1 cellular context compared by ENCODE assay signal in the genomic region with DNA sequence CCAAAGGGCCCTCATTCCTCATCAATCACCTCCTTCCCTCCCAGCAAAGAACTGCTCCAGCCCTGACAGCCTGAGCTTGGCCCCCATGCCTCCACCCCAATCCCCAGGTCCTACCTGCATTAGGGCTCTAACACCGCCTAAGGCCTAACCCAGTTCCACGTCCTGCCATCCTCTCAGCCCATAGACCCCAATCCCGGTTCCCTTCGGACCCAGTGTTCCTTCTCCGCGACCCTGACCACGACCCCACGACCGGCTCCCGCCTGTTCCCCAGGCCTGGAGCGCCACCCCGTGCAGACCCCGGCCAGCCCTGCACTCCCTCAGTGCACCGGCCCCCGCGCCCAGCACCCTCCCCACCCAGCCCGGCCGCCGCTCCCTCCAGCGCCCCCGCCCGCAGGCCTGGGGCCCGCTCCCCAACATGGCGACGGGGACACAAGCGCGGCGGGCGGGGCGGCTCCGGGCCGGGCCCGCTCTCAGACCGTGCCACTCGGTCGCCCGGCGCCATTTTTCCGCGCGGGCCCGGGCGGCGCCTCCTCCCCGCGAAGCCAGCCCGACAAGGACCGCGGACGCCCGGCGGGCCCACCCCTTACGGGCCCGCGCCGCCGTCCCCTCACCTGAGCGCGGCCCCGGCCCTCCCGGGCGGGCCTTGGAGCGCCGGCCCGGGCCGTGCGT.
TF ChIP-seq lines count a peak whose summit lies in the region.

No MANE protein-coding gene starts in this region.

TF ChIP-seq in GM12878, 131 proteins besides CTCF, POLR2A, EP300 and RAD21 (continued from another document):
- TF ChIP-seq E4F1 (IDR thresholded peaks at IDR 0.05; ENCODE audit: borderline replicate concordance, partially characterized antibody) (no peak), SPI1 (IDR thresholded peaks at IDR 0.05; ENCODE audit: borderline replicate concordance, insufficient read depth, low read depth, low read length) (no peak), CEBPB (IDR thresholded peaks at IDR 0.05; ENCODE audit: borderline replicate concordance in 1 of 2, low read depth in 2 of 2, low read length in 2 of 2) (no peak), TCF12 (IDR thresholded peaks at IDR 0.05; ENCODE audit: low read depth, low read length) (no peak), REST (IDR thresholded peaks at IDR 0.05; ENCODE audit: low read depth, low read length) (no peak), MEF2A (IDR thresholded peaks at IDR 0.05; ENCODE audit: insufficient read depth, low read depth, low read length) (no peak), BRCA1 (IDR thresholded peaks at IDR 0.05; ENCODE audit: low read depth, low read length) (no peak), YBX1 (IDR thresholded peaks at IDR 0.05) (no peak), HSF1 (IDR thresholded peaks at IDR 0.05; ENCODE audit: low read depth, low read length) (no peak), RCOR1 (conservative IDR thresholded peaks at IDR 0.05; ENCODE audit: low read depth, low read length) (no peak), SMAD5 (IDR thresholded peaks at IDR 0.05; ENCODE audit: low read depth) (no peak), USF2 (IDR thresholded peaks at IDR 0.05; ENCODE audit: borderline replicate concordance, low read depth, low read length) (no peak), CHD1 (IDR thresholded peaks at IDR 0.05; ENCODE audit: low read depth, low read length) (no peak), JUNB (IDR thresholded peaks at IDR 0.05) (no peak), ATF7 (IDR thresholded peaks at IDR 0.05; ENCODE audit: low read depth) (no peak), USF1 (IDR thresholded peaks at IDR 0.05; ENCODE audit: borderline replicate concordance, extremely low read length, insufficient read depth, low read depth, low read length) (no peak), GABPA (IDR thresholded peaks at IDR 0.05; ENCODE audit: low read depth) (no peak)
- TF ChIP-seq, protein P1, sequence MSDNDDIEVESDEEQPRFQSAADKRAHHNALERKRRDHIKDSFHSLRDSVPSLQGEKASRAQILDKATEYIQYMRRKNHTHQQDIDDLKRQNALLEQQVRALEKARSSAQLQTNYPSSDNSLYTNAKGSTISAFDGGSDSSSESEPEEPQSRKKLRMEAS (IDR thresholded peaks at IDR 0.05; ENCODE audit: low read depth, low read length), result no peak
